In genomic region chr12:126772171-126772864, GRCh38 we compare ENCODE assay signal across 8 cellular contexts.
A peak's percentile ranks its signal among the peaks of the same experiment; 100 is the strongest.
DNase-seq lines count a peak whose midpoint lies in the region; ATAC-seq and TF ChIP-seq lines count a peak whose summit lies in the region.

No MANE protein-coding gene starts in this region.

- H3K4me3 ChIP-seq in breast epithelium = peak overlapping the region in 2 of 3 donors; percentile 17 to 46

- no peak overlapping the region for H3K27ac ChIP-seq in breast epithelium

- intact Hi-C loops in breast epithelium (cut with DNase I; ENCODE audit: low total_unique reads) = no loop called here

- H3K4me1 ChIP-seq in breast epithelium = no peaks in the 10 kb centered on the region

- no peak for TF ChIP-seq CTCF in breast epithelium (IDR thresholded peaks at IDR 0.05)

- peak; percentile 58 for DNase-seq in activated naive CD4-positive, alpha-beta T cell treated with Interleukin-2 at 50 U/mL for 16 hours
- no peak for DNase-seq in activated naive CD4-positive, alpha-beta T cell treated with anti-CD3 and anti-CD28 coated beads, Interleukin-2, amount 50 U/mL, for 16 hours
- DNase-seq in RPMI7951 (ENCODE audit: low read depth) (peak; percentile 98), breast epithelium (ENCODE audit: low spot score in 2 of 2) (no peak), foreskin melanocyte (no peak), DMS 273 treated with DMSO at 0.1 percent for 48 hours (lab: John Stamatoyannopoulos, UW) (no peak)
- DNase-seq in stimulated activated CD4-positive, alpha-beta T cell treated with anti-CD3 and anti-CD28 coated beads, Interleukin-2, amount 100 ng/mL, for 4 hours (ENCODE audit: low read depth) = peak; percentile 12

- H3K36me3 ChIP-seq in breast epithelium = no peaks in the 10 kb centered on the region

- ATAC-seq in HG03039 (IDR thresholded peaks at IDR 0.05; ENCODE audit: unreplicated experiment) = peak; percentile 68

- H3K27me3 ChIP-seq in breast epithelium = no peaks in the 10 kb centered on the region

- H3K9me3 ChIP-seq in breast epithelium = peaks cover 3 to 4% of the 10 kb centered on the region in 2 donors

- TF ChIP-seq POLR2A in breast epithelium (IDR thresholded peaks at IDR 0.05) = no peak

Comparison
In these comparisons a context has a peak if more than half of its experiments do, and no peak if none do; other contexts are left out.
1. DNase-seq: peak in activated naive CD4-positive, alpha-beta T cell treated with Interleukin-2 at 50 U/mL for 16 hours (single experiment), RPMI7951 (single experiment) and stimulated activated CD4-positive, alpha-beta T cell treated with anti-CD3 and anti-CD28 coated beads, Interleukin-2, amount 100 ng/mL, for 4 hours (single experiment); none in activated naive CD4-positive, alpha-beta T cell treated with anti-CD3 and anti-CD28 coated beads, Interleukin-2, amount 50 U/mL, for 16 hours (single experiment), breast epithelium (0 of 2), foreskin melanocyte (single experiment) and DMS 273 treated with DMSO at 0.1 percent for 48 hours (single experiment).